8 cellular contexts compared by ENCODE assay signal in genomic region chr22:46803031-46803880, GRCh38. TPM values are rescaled to one million over a fixed set of nuclear protein-coding genes. Genes with fewer than 3 reads are reported as not detected.
DNase-seq lines count a peak whose midpoint lies in the region; ATAC-seq lines count a peak whose summit lies in the region.

No MANE protein-coding gene starts in this region.

- peak overlapping the region; percentile 14 for H3K27ac Mint-ChIP-seq in memory B cell

- H3K4me3 ChIP-seq in Karpas-422 (ENCODE audit: low read length): no peak overlapping the region

- no peaks in the 10 kb centered on the region for H3K27me3 ChIP-seq in Karpas-422 (ENCODE audit: low read length)

- peaks cover 37% of the 10 kb centered on the region for H3K4me1 Mint-ChIP-seq in memory B cell

- H3K4me2 ChIP-seq in Karpas-422 (ENCODE audit: low read depth, low read length, poor library complexity, severe bottlenecking): no peak overlapping the region

- no peak overlapping the region for H2AFZ ChIP-seq in Karpas-422 (ENCODE audit: low read length)

- in situ Hi-C loops in G401 (cut with HindIII; ENCODE audit: low sequenced_read_pairs): no loop called here

- peaks cover 50% of the 10 kb centered on the region for H3K36me3 ChIP-seq in Karpas-422 (ENCODE audit: insufficient read depth, low read length)

- H3K9ac ChIP-seq in Karpas-422 (ENCODE audit: low read length): no peak overlapping the region

- peaks cover 84% of the 10 kb centered on the region for H3K79me2 ChIP-seq in Karpas-422 (ENCODE audit: low read length)

- peaks cover 10% of the 10 kb centered on the region for H3K4me1 ChIP-seq in Karpas-422 (ENCODE audit: low read length)

- peaks cover 39% of the 10 kb centered on the region for H3K36me3 Mint-ChIP-seq in memory B cell

- no peak overlapping the region for H3K27ac ChIP-seq in Karpas-422 (ENCODE audit: low read length)

- no peak overlapping the region for H3K4me3 Mint-ChIP-seq in memory B cell

- DNase-seq in G401 (ENCODE audit: low spot score) (peak; percentile 52), Karpas-422 (peak; percentile 87), cerebellar cortex (ENCODE audit: low spot score) (peak; percentile 50), memory B cell (ENCODE audit: low spot score in 2 of 2) (peak; percentile 71 to 75), medulla oblongata (ENCODE audit: extremely low spot score) (no peak), T1000 (lab: John Stamatoyannopoulos, UW) (no peak)
- peak; percentile 67 to 73 for DNase-seq in activated CD4-positive, alpha-beta T cell treated with anti-CD3 and anti-CD28 coated beads for 4 hours
- peak; percentile 44 to 55 for DNase-seq in stimulated activated CD8-positive, alpha-beta memory T cell treated with anti-CD3 and anti-CD28 coated beads, Interleukin-7, amount 100 ng/mL, for 4 hours (ENCODE audit: low read depth in 2 of 2)

- H4K20me1 ChIP-seq in Karpas-422 (ENCODE audit: insufficient read depth, low read depth, low read length): peaks cover 20% of the 10 kb centered on the region

- no peaks in the 10 kb centered on the region for H3K9me3 Mint-ChIP-seq in memory B cell

- H3K9me2 ChIP-seq in Karpas-422 (replicated peaks; ENCODE audit: insufficient read depth, low read length): no peaks in the 10 kb centered on the region

- no peaks in the 10 kb centered on the region for H3K9me3 ChIP-seq in Karpas-422 (ENCODE audit: low read length)

- peak; percentile 79 for ATAC-seq in memory B cell (ENCODE audit: low read depth)

- no peaks in the 10 kb centered on the region for H3K27me3 Mint-ChIP-seq in memory B cell

RNA-seq across cellular contexts. Expression of gene TBC1D22A, which starts 40.8 kb away (rescaled TPM):
- total RNA-seq in G401 (2014; rRNA removed; shearing (Covaris generic)): 11.1 and 14.1 TPM in 2 replicates
- total RNA-seq in Karpas-422 (2014; rRNA removed; shearing (Covaris generic); ENCODE audit: low replicate concordance): 27.7 and 39.2 TPM in 2 replicates

Comparison
In these comparisons a context has a peak if more than half of its experiments do, and no peak if none do; other contexts are left out.
1. DNase-seq: peak in G401 (single experiment), Karpas-422 (single experiment), activated CD4-positive, alpha-beta T cell treated with anti-CD3 and anti-CD28 coated beads for 4 hours (2 of 2), cerebellar cortex (single experiment), memory B cell (2 of 2) and stimulated activated CD8-positive, alpha-beta memory T cell treated with anti-CD3 and anti-CD28 coated beads, Interleukin-7, amount 100 ng/mL, for 4 hours (2 of 2); none in medulla oblongata (single experiment) and T1000 (single experiment).